In the genomic region with DNA sequence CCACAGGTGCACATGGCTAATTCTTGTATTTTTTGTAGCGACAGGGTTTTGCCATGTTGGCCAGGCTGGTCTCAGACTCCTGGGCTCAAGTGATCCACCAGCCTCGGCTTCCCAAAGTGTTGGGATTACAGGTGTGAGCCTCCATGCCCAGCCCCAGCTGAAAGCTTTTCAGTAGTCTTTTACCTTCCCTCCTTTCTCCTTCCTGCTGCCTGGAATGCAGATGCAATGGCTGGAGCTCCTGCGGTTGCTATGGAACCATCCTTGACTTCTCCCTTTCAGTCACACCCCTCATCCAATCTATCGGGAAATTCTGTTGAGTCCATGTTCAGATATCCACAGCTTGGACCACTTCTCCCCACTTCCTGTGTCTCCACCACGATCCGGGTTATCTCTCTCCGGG, we compare ENCODE assay signal across 20 cellular contexts. TPM values are rescaled to one million over a fixed set of nuclear protein-coding genes. Genes with fewer than 3 reads are reported as not detected.
DNase-seq lines count a peak whose midpoint lies in the region; ATAC-seq, FAIRE-seq and TF ChIP-seq lines count a peak whose summit lies in the region.
"Had no signal": no experiment of that assay in that cellular context is flagged by ENCODE, and none has a peak within 500 bp of the region (broad histone marks: within the 10 kb centered on the region; RNA-seq: fewer than 3 reads in every experiment).

No MANE protein-coding gene starts in this region.

- FAIRE-seq in D721Med (lab: Jason Lieb, UNC), result no peak
- FAIRE-seq: A204.1, G401.6, GM12891 had no signal

- no peak for ATAC-seq in activated naive CD8-positive, alpha-beta T cell treated with anti-CD3 and anti-CD28 coated beads, Interleukin-2, amount 50 U/mL, for 24 hours
- no peak for ATAC-seq in T-helper 17 cell

- 85% methylated on average over 7 of the region's 7 CpGs for WGBS in hepatocyte (ENCODE audit: low lambda C conversion rate, missing lambda C conversion rate)

- no peak overlapping the region for H3K27ac Mint-ChIP-seq in activated naive CD8-positive, alpha-beta T cell
- no peak overlapping the region for H3K27ac Mint-ChIP-seq in activated naive CD8-positive, alpha-beta T cell treated with anti-CD3 and anti-CD28 coated beads, Interleukin-2, amount 50 U/mL, for 24 hours
- H3K27ac Mint-ChIP-seq in T-helper 17 cell, result no peak overlapping the region
- peak overlapping the region; percentile 4 for H3K27ac Mint-ChIP-seq in progenitor cell of endocrine pancreas

- no peaks in the 10 kb centered on the region for H3K9me2 ChIP-seq in hepatocyte (replicated peaks; ENCODE audit: insufficient read depth)

- H3K4me3 Mint-ChIP-seq in activated naive CD8-positive, alpha-beta T cell, result peak overlapping the region; percentile 18
- no peak overlapping the region for H3K4me3 Mint-ChIP-seq in activated naive CD8-positive, alpha-beta T cell treated with anti-CD3 and anti-CD28 coated beads, Interleukin-2, amount 50 U/mL, for 24 hours
- H3K4me3 Mint-ChIP-seq in T-helper 17 cell, result peak overlapping the region; percentile 39
- no peak overlapping the region for H3K4me3 Mint-ChIP-seq in progenitor cell of endocrine pancreas (ENCODE audit: low read depth)

- DNase-seq in activated naive CD8-positive, alpha-beta T cell treated with anti-CD3 and anti-CD28 coated beads, Interleukin-2, amount 50 U/mL, for 24 hours, result no peak
- no peak for DNase-seq in T-helper 17 cell
- DNase-seq in hepatocyte (ENCODE audit: low spot score), result no peak
- no peak for DNase-seq in progenitor cell of endocrine pancreas (ENCODE audit: low spot score, unreplicated experiment)
- DNase-seq in SHP77 (lab: John Stamatoyannopoulos, UW), result no peak
- no peak for DNase-seq in DMS 273 (lab: John Stamatoyannopoulos, UW; ENCODE audit: unreplicated experiment)
- DNase-seq in D721Med (ENCODE audit: insufficient read length, low spot score), result no peak
- DNase-seq: DMS79 treated with DMSO at 0.1 percent for 48 hours, HCEC 1CT, KG1, NCI-H1092 treated with DMSO at 0.1 percent for 48 hours, NCI-H187 treated with DMSO at 0.1 percent for 48 hours, NCI-H446 treated with DMSO at 0.1 percent for 48 hours, NCI-H774, SHP77 treated with DMSO at 0.1 percent for 48 hours had no signal

- H3K4me1 Mint-ChIP-seq in activated naive CD8-positive, alpha-beta T cell (ENCODE audit: low read depth), result peaks cover 4% of the 10 kb centered on the region
- peaks cover 9% of the 10 kb centered on the region for H3K4me1 Mint-ChIP-seq in activated naive CD8-positive, alpha-beta T cell treated with anti-CD3 and anti-CD28 coated beads, Interleukin-2, amount 50 U/mL, for 24 hours
- peaks cover 6% of the 10 kb centered on the region for H3K4me1 Mint-ChIP-seq in T-helper 17 cell
- H3K4me1 Mint-ChIP-seq in progenitor cell of endocrine pancreas (ENCODE audit: low read depth), result peaks cover 20% of the 10 kb centered on the region

- H3K27me3 Mint-ChIP-seq in activated naive CD8-positive, alpha-beta T cell, result peaks cover 10% of the 10 kb centered on the region
- peaks cover 10% of the 10 kb centered on the region for H3K27me3 Mint-ChIP-seq in activated naive CD8-positive, alpha-beta T cell treated with anti-CD3 and anti-CD28 coated beads, Interleukin-2, amount 50 U/mL, for 24 hours
- H3K27me3 Mint-ChIP-seq in T-helper 17 cell (peaks cover 15% of the 10 kb centered on the region), progenitor cell of endocrine pancreas (no peaks in the 10 kb centered on the region)

- TF ChIP-seq CTCF in hepatocyte (IDR thresholded peaks at IDR 0.05; ENCODE audit: poor library complexity), result no peak
- no peak for TF ChIP-seq CTCF in progenitor cell of endocrine pancreas (IDR thresholded peaks at IDR 0.05; ENCODE audit: unreplicated experiment)
- TF ChIP-seq CTCF in D721Med (IDR thresholded peaks at IDR 0.05; ENCODE audit: insufficient read depth, missing control alignments), result no peak

- peaks cover 2% of the 10 kb centered on the region for H3K79me2 ChIP-seq in hepatocyte

- no peaks in the 10 kb centered on the region for H3K27me3 ChIP-seq in hepatocyte

- no peak overlapping the region for H3K27ac ChIP-seq in hepatocyte
- H3K27ac ChIP-seq: C4-2B had no signal

- H3K4me3 ChIP-seq in hepatocyte, result no peak overlapping the region

- no peak overlapping the region for H2AFZ ChIP-seq in hepatocyte

- H3K9me3 Mint-ChIP-seq in activated naive CD8-positive, alpha-beta T cell (ENCODE audit: low read depth), result no peaks in the 10 kb centered on the region
- no peaks in the 10 kb centered on the region for H3K9me3 Mint-ChIP-seq in activated naive CD8-positive, alpha-beta T cell treated with anti-CD3 and anti-CD28 coated beads, Interleukin-2, amount 50 U/mL, for 24 hours
- no peaks in the 10 kb centered on the region for H3K9me3 Mint-ChIP-seq in progenitor cell of endocrine pancreas (ENCODE audit: low read depth)

- H3K36me3 Mint-ChIP-seq in activated naive CD8-positive, alpha-beta T cell, result no peaks in the 10 kb centered on the region
- H3K36me3 Mint-ChIP-seq in activated naive CD8-positive, alpha-beta T cell treated with anti-CD3 and anti-CD28 coated beads, Interleukin-2, amount 50 U/mL, for 24 hours (ENCODE audit: low read depth), result no peaks in the 10 kb centered on the region
- H3K36me3 Mint-ChIP-seq in T-helper 17 cell (ENCODE audit: low read depth), result no peaks in the 10 kb centered on the region
- no peaks in the 10 kb centered on the region for H3K36me3 Mint-ChIP-seq in progenitor cell of endocrine pancreas (ENCODE audit: insufficient read depth)

- peak overlapping the region; percentile 65 for H3K4me2 ChIP-seq in hepatocyte

- H3K9me3 ChIP-seq in T-helper 17 cell (ENCODE audit: control insufficient read depth, low read length, poor library complexity, severe bottlenecking), result no peaks in the 10 kb centered on the region
- H3K9me3 ChIP-seq in hepatocyte (ENCODE audit: low read depth), result no peaks in the 10 kb centered on the region

- H3K4me1 ChIP-seq in hepatocyte (ENCODE audit: insufficient read depth), result peaks cover 27% of the 10 kb centered on the region

- no peaks in the 10 kb centered on the region for H4K20me1 ChIP-seq in hepatocyte (ENCODE audit: insufficient read depth, poor library complexity, severe bottlenecking)

- no peaks in the 10 kb centered on the region for H3K36me3 ChIP-seq in hepatocyte (replicated peaks; ENCODE audit: insufficient read depth, low read depth)

RNA-seq across cellular contexts. Expression of a gene that starts 12.5 kb away (rescaled TPM):
- 10 to 100 TPM; 59.4 to 98.4 TPM for total RNA-seq in T-helper 17 cell
- total RNA-seq in hepatocyte, result 71.3 and 91.4 TPM in 2 replicates
- polyA plus RNA-seq in hepatocyte, result 123 and 124 TPM in 2 replicates
- total RNA-seq in progenitor cell of endocrine pancreas, result 128 and 130 TPM in 2 replicates

Comparison
In these comparisons a context has a peak if more than half of its experiments do, and no peak if none do; other contexts are left out.
1. H3K4me3 Mint-ChIP-seq: peak in activated naive CD8-positive, alpha-beta T cell (single experiment) and T-helper 17 cell (single experiment); none in activated naive CD8-positive, alpha-beta T cell treated with anti-CD3 and anti-CD28 coated beads, Interleukin-2, amount 50 U/mL, for 24 hours (single experiment) and progenitor cell of endocrine pancreas (single experiment).